In genomic region chr13:39020853-39021462, GRCh38 we compare ENCODE assay signal across 2 cellular contexts.
TF ChIP-seq lines count a peak whose summit lies in the region.

No MANE protein-coding gene starts in this region.

TF ChIP-seq in GM23338, 12 proteins besides CTCF, POLR2A, EP300 and RAD21 (continued from another document):
- no peak for TF ChIP-seq ZNF462 (CRISPR knock-in tag; IDR thresholded peaks at IDR 0.05)
- TF ChIP-seq JUNB (IDR thresholded peaks at IDR 0.05; ENCODE audit: unreplicated experiment): no peak

TF ChIP-seq in WTC11, 78 proteins besides CTCF, POLR2A, EP300 and RAD21 (continued from another document):
- TF ChIP-seq ZNF512 (CRISPR knock-in tag; IDR thresholded peaks at IDR 0.05; ENCODE audit: borderline replicate concordance): no peak
